Comparison of ENCODE assay signal across 10 cellular contexts in genomic region chr20:51985013-51985415, GRCh38.
A peak's percentile ranks its signal among the peaks of the same experiment; 100 is the strongest.
DNase-seq lines count a peak whose midpoint lies in the region; ATAC-seq and TF ChIP-seq lines count a peak whose summit lies in the region.
"Had no signal": no experiment of that assay in that cellular context is flagged by ENCODE, and none has a peak within 500 bp of the region (broad histone marks: within the 10 kb centered on the region; RNA-seq: fewer than 3 reads in every experiment).

No MANE protein-coding gene starts in this region.

- H3K14ac ChIP-seq in mesenchymal stem cell (ENCODE audit: low read length in 2 of 2), result no peak overlapping the region

- H3K4me3 ChIP-seq in AG04450 (ENCODE audit: low read depth, low read length), result no peak overlapping the region
- no peak overlapping the region for H3K4me3 ChIP-seq in endodermal cell (ENCODE audit: low read length)
- H3K4me3 ChIP-seq in mesenchymal stem cell (ENCODE audit: insufficient read depth in 1 of 2, low read depth in 1 of 2, low read length in 2 of 2), result no peak overlapping the region

- no peak for ATAC-seq in HG03280 (IDR thresholded peaks at IDR 0.05; ENCODE audit: unreplicated experiment)

- H3K9me3 Mint-ChIP-seq in endodermal cell, result no peaks in the 10 kb centered on the region

- DNase-seq in AG04450 (ENCODE audit: low read depth, low spot score) (peak; percentile 81), M059J (ENCODE audit: low read depth) (peak; percentile 97), endodermal cell (no peak), mesenchymal stem cell (peak; percentile 88), NCI-H526 treated with DMSO at 0.1 percent for 48 hours (lab: John Stamatoyannopoulos, UW) (no peak), NCI-H1105 (lab: John Stamatoyannopoulos, UW) (no peak), NCI-H446 (lab: John Stamatoyannopoulos, UW) (no peak)
- DNase-seq: activated T-cell treated with anti-CD3 and anti-CD28 coated beads for 4 hours had no signal

- no peak overlapping the region for H3K4me3 Mint-ChIP-seq in endodermal cell

- H3K9ac ChIP-seq in endodermal cell (ENCODE audit: extremely low read depth, low read length, poor library complexity, severe bottlenecking) (no peak overlapping the region), mesenchymal stem cell (ENCODE audit: low read length) (peak overlapping the region; percentile 86)
- H3K9ac ChIP-seq: parathyroid adenoma had no signal

- no peaks in the 10 kb centered on the region for H3K36me3 Mint-ChIP-seq in endodermal cell (ENCODE audit: low read depth)

- no peak overlapping the region for H2BK15ac ChIP-seq in mesenchymal stem cell (ENCODE audit: low read depth, poor library complexity, severe bottlenecking)

- no peak overlapping the region for H3K4me2 ChIP-seq in mesenchymal stem cell (ENCODE audit: low read length, poor library complexity, severe bottlenecking)

- H2BK120ac ChIP-seq in mesenchymal stem cell (ENCODE audit: low read depth, low read length), result no peak overlapping the region

- H4K8ac ChIP-seq in mesenchymal stem cell (ENCODE audit: low read length), result no peak overlapping the region

- H3K27me3 ChIP-seq in AG04450 (ENCODE audit: control insufficient read depth, insufficient read depth, low read length) (no peaks in the 10 kb centered on the region), endodermal cell (ENCODE audit: control insufficient read depth, insufficient read depth, low read length, poor library complexity, severe bottlenecking) (no peaks in the 10 kb centered on the region), mesenchymal stem cell (ENCODE audit: control insufficient read depth in 1 of 2, insufficient read depth in 1 of 2, low read length in 2 of 2) (no peaks in the 10 kb centered on the region)

- no peak overlapping the region for H2BK5ac ChIP-seq in mesenchymal stem cell (ENCODE audit: low read depth, low read length, poor library complexity, severe bottlenecking)

- POLR2A ChIA-PET in AG04450 (lab: Yijun Ruan, JAX), result interaction anchor here (0.6 to 1.1 kb wide), 2 partner anchors 28 to 47 kb away, joined by 3 to 4 read pairs; no protein-coding TSS in a partner anchor

- no peak for TF ChIP-seq CTCF in AG04450 (IDR thresholded peaks at IDR 0.05; ENCODE audit: low read depth, low read length)
- TF ChIP-seq CTCF in endodermal cell (conservative IDR thresholded peaks at IDR 0.05), result no peak

- CTCF ChIA-PET in AG04450 (lab: Charles Lee), result interaction anchor here (1.0 to 2.2 kb wide), 4 partner anchors 17 to 98 kb away, joined by 3 to 5 read pairs (median 4); no protein-coding TSS in a partner anchor

- peak overlapping the region; percentile 1 for H3K27ac Mint-ChIP-seq in endodermal cell

- H3K9me3 ChIP-seq in AG04450 (ENCODE audit: control insufficient read depth, insufficient read depth, low read length) (no peaks in the 10 kb centered on the region), endodermal cell (ENCODE audit: control insufficient read depth, low read length) (no peaks in the 10 kb centered on the region), mesenchymal stem cell (ENCODE audit: control insufficient read depth, low read length) (no peaks in the 10 kb centered on the region)

- no peaks in the 10 kb centered on the region for H3K4me1 Mint-ChIP-seq in endodermal cell

- no peak overlapping the region for H2AK5ac ChIP-seq in mesenchymal stem cell (ENCODE audit: low read length, severe bottlenecking)

- H2AFZ ChIP-seq in mesenchymal stem cell (ENCODE audit: low read depth, low read length), result no peak overlapping the region
- H2AFZ ChIP-seq: parathyroid adenoma had no signal

- no peaks in the 10 kb centered on the region for H3K27me3 Mint-ChIP-seq in endodermal cell (ENCODE audit: insufficient read depth)

- H3K23ac ChIP-seq in mesenchymal stem cell (ENCODE audit: low read length in 2 of 2), result no peak overlapping the region

- no peak overlapping the region for H2BK12ac ChIP-seq in mesenchymal stem cell (ENCODE audit: low read length in 2 of 2)

- H3K18ac ChIP-seq in mesenchymal stem cell (ENCODE audit: low read depth in 1 of 2, low read length in 2 of 2), result no peak overlapping the region

- no peaks in the 10 kb centered on the region for H3K4me1 ChIP-seq in endodermal cell (ENCODE audit: control insufficient read depth, insufficient read depth, low read length)
- peaks cover 2% of the 10 kb centered on the region for H3K4me1 ChIP-seq in mesenchymal stem cell (ENCODE audit: control insufficient read depth, insufficient read depth, low read depth, low read length)
- H3K4me1 ChIP-seq: parathyroid adenoma had no signal

- no peak overlapping the region for H4K91ac ChIP-seq in mesenchymal stem cell (ENCODE audit: low read length)

- H3K79me1 ChIP-seq in mesenchymal stem cell (replicated peaks; ENCODE audit: low read length, poor library complexity, severe bottlenecking), result no peaks in the 10 kb centered on the region

- H3K36me3 ChIP-seq in endodermal cell (ENCODE audit: control insufficient read depth, insufficient read depth, low read length) (no peaks in the 10 kb centered on the region), mesenchymal stem cell (ENCODE audit: control insufficient read depth in 1 of 2, insufficient read depth in 2 of 2, low read depth in 1 of 2, low read length in 2 of 2) (no peaks in the 10 kb centered on the region)

- peak overlapping the region; percentile 73 for H3K27ac ChIP-seq in AG04450 (ENCODE audit: low read depth, low read length)
- no peak overlapping the region for H3K27ac ChIP-seq in endodermal cell (ENCODE audit: low read depth, low read length)
- H3K27ac ChIP-seq in mesenchymal stem cell (ENCODE audit: low read length, poor library complexity, severe bottlenecking), result peak overlapping the region; percentile 81
- H3K27ac ChIP-seq: parathyroid adenoma had no signal

- H3K4ac ChIP-seq in mesenchymal stem cell (ENCODE audit: low read depth in 1 of 2, low read length in 2 of 2), result no peak overlapping the region

Comparison
In these comparisons a context has a peak if more than half of its experiments do, and no peak if none do; other contexts are left out.
1. DNase-seq: peak in AG04450 (single experiment), M059J (single experiment) and mesenchymal stem cell (single experiment); none in endodermal cell (single experiment), NCI-H526 treated with DMSO at 0.1 percent for 48 hours (single experiment), NCI-H1105 (single experiment) and NCI-H446 (0 of 2).